19 cellular contexts compared by ENCODE assay signal in genomic region chr3:16355864-16356263, GRCh38.
"Had no signal": no experiment of that assay in that cellular context is flagged by ENCODE, and none has a peak within 500 bp of the region (broad histone marks: within the 10 kb centered on the region; RNA-seq: fewer than 3 reads in every experiment).

No MANE protein-coding gene starts in this region.

- H3K4me3 Mint-ChIP-seq: natural killer cell treated with Interleukin-12 subunit alpha and Interleukin-12 subunit beta and Interleukin-15 and Interleukin-18, amount 100 ng/mL, for 72 hours; T-cell; type B pancreatic cell had no signal

- ATAC-seq: left colon; lower lobe of right lung; natural killer cell treated with Interleukin-12 subunit alpha and Interleukin-12 subunit beta and Interleukin-15 and Interleukin-18, amount 100 ng/mL, for 72 hours; pancreas; right lobe of liver; SK-N-SH treated with all-trans-retinoic acid at 6 μM for 48 hours; T-cell had no signal

- H3K4me3 ChIP-seq: ascending aorta, coronary artery, lower lobe of right lung, pancreas, right lobe of liver, smooth muscle cell, testis had no signal

- H3K9me3 Mint-ChIP-seq: natural killer cell treated with Interleukin-12 subunit alpha and Interleukin-12 subunit beta and Interleukin-15 and Interleukin-18, amount 100 ng/mL, for 72 hours; T-cell; type B pancreatic cell had no signal

- FAIRE-seq: islet of Langerhans, pancreas had no signal

- H3K27me3 Mint-ChIP-seq: natural killer cell treated with Interleukin-12 subunit alpha and Interleukin-12 subunit beta and Interleukin-15 and Interleukin-18, amount 100 ng/mL, for 72 hours; T-cell; type B pancreatic cell had no signal

- DNase-seq: foreskin melanocyte; glutamatergic neuron; hippocampal formation; left colon; lower lobe of right lung; pancreas; right lobe of liver; stimulated activated CD4-positive, alpha-beta T cell treated with anti-CD3 and anti-CD28 coated beads, Interleukin-4, amount 100 ng/mL, for 1 hour; T-cell; T1000; testis had no signal

- H3K27ac Mint-ChIP-seq: type B pancreatic cell had no signal

- H3K27me3 ChIP-seq: ascending aorta, neutrophil, pancreas, right lobe of liver, testis had no signal

- H3K36me3 ChIP-seq: neutrophil, pancreas, right lobe of liver had no signal
